Comparison of ENCODE assay signal across 20 cellular contexts in genomic region chr4:70670332-70671014, GRCh38. TPM values are rescaled to one million over a fixed set of nuclear protein-coding genes. Genes with fewer than 3 reads are reported as not detected.
DNase-seq lines count a peak whose midpoint lies in the region; ATAC-seq and TF ChIP-seq lines count a peak whose summit lies in the region.
"Had no signal": no experiment of that assay in that cellular context is flagged by ENCODE, and none has a peak within 500 bp of the region (broad histone marks: within the 10 kb centered on the region; RNA-seq: fewer than 3 reads in every experiment).

No MANE protein-coding gene starts in this region.

- H4K91ac ChIP-seq in mesenchymal stem cell (ENCODE audit: low read length) = no peak overlapping the region

- TF ChIP-seq CTCF in HFFc6 (IDR thresholded peaks at IDR 0.05) = no peak
- TF ChIP-seq CTCF in progenitor cell of endocrine pancreas (IDR thresholded peaks at IDR 0.05; ENCODE audit: unreplicated experiment) = no peak

- no peak overlapping the region for H4K8ac ChIP-seq in mesenchymal stem cell (ENCODE audit: low read length)

- no peak overlapping the region for H3K4ac ChIP-seq in mesenchymal stem cell (ENCODE audit: low read depth in 1 of 2, low read length in 2 of 2)

- no peak overlapping the region for H2BK12ac ChIP-seq in mesenchymal stem cell (ENCODE audit: low read length in 2 of 2)

- H3K79me1 ChIP-seq in mesenchymal stem cell (replicated peaks; ENCODE audit: low read length, poor library complexity, severe bottlenecking) = no peaks in the 10 kb centered on the region

- no peaks in the 10 kb centered on the region for H3K9me3 ChIP-seq in mesenchymal stem cell (ENCODE audit: control insufficient read depth, low read length)
- H3K9me3 ChIP-seq: suprapubic skin had no signal

- no peaks in the 10 kb centered on the region for H3K27me3 ChIP-seq in mesenchymal stem cell (ENCODE audit: control insufficient read depth in 1 of 2, insufficient read depth in 1 of 2, low read length in 2 of 2)
- H3K27me3 ChIP-seq: suprapubic skin had no signal

- H3K18ac ChIP-seq in mesenchymal stem cell (ENCODE audit: low read depth in 1 of 2, low read length in 2 of 2) = no peak overlapping the region

- H3K4me1 Mint-ChIP-seq in HFFc6 (ENCODE audit: low read depth) (peaks cover 46% of the 10 kb centered on the region), progenitor cell of endocrine pancreas (ENCODE audit: low read depth) (peaks cover 1% of the 10 kb centered on the region)
- peaks cover 0 to 26% (median 2%) of the 10 kb centered on the region in 4 donors for H3K4me1 Mint-ChIP-seq in naive thymus-derived CD8-positive, alpha-beta T cell
- H3K4me1 Mint-ChIP-seq: neural crest cell had no signal

- in situ Hi-C loops in Caki2 (cut with HindIII; ENCODE audit: low pct_unique_long_range_greater_than_20kb, low sequenced_read_pairs) = no loop called here

- H3K4me1 ChIP-seq in mesenchymal stem cell (ENCODE audit: control insufficient read depth, insufficient read depth, low read depth, low read length) = no peaks in the 10 kb centered on the region
- H3K4me1 ChIP-seq: suprapubic skin had no signal

- H3K9me3 Mint-ChIP-seq in HFFc6 (no peaks in the 10 kb centered on the region), progenitor cell of endocrine pancreas (ENCODE audit: low read depth) (no peaks in the 10 kb centered on the region)
- H3K9me3 Mint-ChIP-seq in naive thymus-derived CD8-positive, alpha-beta T cell = no peaks in the 10 kb centered on the region
- H3K9me3 Mint-ChIP-seq: activated naive CD4-positive, alpha-beta T cell treated with anti-CD3 and anti-CD28 coated beads, Interleukin-2, amount 50 U/mL, for 72 hours; neural crest cell had no signal

- no peak overlapping the region for H2BK120ac ChIP-seq in mesenchymal stem cell (ENCODE audit: low read depth, low read length)

- peak; percentile 80 for DNase-seq in Caki2 (ENCODE audit: low read depth)
- peak; percentile 71 for DNase-seq in HFFc6
- peak; percentile 10 for DNase-seq in astrocyte of the hippocampus (ENCODE audit: low read depth, low spot score)
- DNase-seq in mesenchymal stem cell = no peak
- DNase-seq in naive thymus-derived CD8-positive, alpha-beta T cell = no peak
- no peak for DNase-seq in progenitor cell of endocrine pancreas (ENCODE audit: low spot score, unreplicated experiment)
- DNase-seq: GOT3; NCI-H1105; NCI-H2227 treated with DMSO at 0.1 percent for 48 hours; right cardiac atrium; SHP77 treated with DMSO at 0.1 percent for 48 hours; stimulated activated CD4-positive, alpha-beta T cell treated with anti-CD3 and anti-CD28 coated beads, Interleukin-2, amount 100 ng/mL, for 24 hours had no signal

- H2BK15ac ChIP-seq in mesenchymal stem cell (ENCODE audit: low read depth, poor library complexity, severe bottlenecking) = no peak overlapping the region

- H2AK5ac ChIP-seq in mesenchymal stem cell (ENCODE audit: low read length, severe bottlenecking) = peak overlapping the region; percentile 77

- POLR2A ChIA-PET in naive thymus-derived CD8-positive, alpha-beta T cell (lab: Charles Lee) = no interaction called here

- WGBS in mesenchymal stem cell = 64% methylated on average over 1 of the region's 5 CpGs

- H3K4me3 Mint-ChIP-seq in HFFc6 (no peak overlapping the region), progenitor cell of endocrine pancreas (ENCODE audit: low read depth) (no peak overlapping the region)
- no peak overlapping the region for H3K4me3 Mint-ChIP-seq in naive thymus-derived CD8-positive, alpha-beta T cell
- H3K4me3 Mint-ChIP-seq: neural crest cell had no signal

- H3K9ac ChIP-seq in mesenchymal stem cell (ENCODE audit: low read length) = no peak overlapping the region

- no peak overlapping the region for H3K14ac ChIP-seq in mesenchymal stem cell (ENCODE audit: low read length in 2 of 2)

- H3K27ac ChIP-seq in mesenchymal stem cell (ENCODE audit: low read length, poor library complexity, severe bottlenecking) = no peak overlapping the region
- H3K27ac ChIP-seq: C4-2B, suprapubic skin had no signal

- no peak overlapping the region for H2BK5ac ChIP-seq in mesenchymal stem cell (ENCODE audit: low read depth, low read length, poor library complexity, severe bottlenecking)

- no peaks in the 10 kb centered on the region for H3K27me3 Mint-ChIP-seq in HFFc6 (ENCODE audit: insufficient read depth)
- H3K27me3 Mint-ChIP-seq in naive thymus-derived CD8-positive, alpha-beta T cell = peaks cover 0 to 2% (median 0%) of the 10 kb centered on the region in 5 donors
- peaks cover 10% of the 10 kb centered on the region for H3K27me3 Mint-ChIP-seq in progenitor cell of endocrine pancreas

- no peaks in the 10 kb centered on the region for H3K36me3 ChIP-seq in mesenchymal stem cell (ENCODE audit: control insufficient read depth in 1 of 2, insufficient read depth in 2 of 2, low read depth in 1 of 2, low read length in 2 of 2)
- H3K36me3 ChIP-seq: suprapubic skin had no signal

- H3K4me2 ChIP-seq in mesenchymal stem cell (ENCODE audit: low read length, poor library complexity, severe bottlenecking) = no peak overlapping the region

- no peak overlapping the region for H2AFZ ChIP-seq in mesenchymal stem cell (ENCODE audit: low read depth, low read length)

- H3K23ac ChIP-seq in mesenchymal stem cell (ENCODE audit: low read length in 2 of 2) = no peak overlapping the region

- H3K36me3 Mint-ChIP-seq in HFFc6 (ENCODE audit: low read depth) = no peaks in the 10 kb centered on the region
- no peaks in the 10 kb centered on the region for H3K36me3 Mint-ChIP-seq in naive thymus-derived CD8-positive, alpha-beta T cell
- H3K36me3 Mint-ChIP-seq in progenitor cell of endocrine pancreas (ENCODE audit: insufficient read depth) = no peaks in the 10 kb centered on the region
- H3K36me3 Mint-ChIP-seq: activated naive CD4-positive, alpha-beta T cell treated with anti-CD3 and anti-CD28 coated beads, Interleukin-2, amount 50 U/mL, for 72 hours had no signal

- no peak for ATAC-seq in GM19324 (IDR thresholded peaks at IDR 0.05; ENCODE audit: low FRiP score, unreplicated experiment)
- ATAC-seq in naive thymus-derived CD8-positive, alpha-beta T cell = no peak
- no peak for ATAC-seq in HG03342 (IDR thresholded peaks at IDR 0.05; ENCODE audit: unreplicated experiment)
- ATAC-seq: activated naive CD4-positive, alpha-beta T cell treated with anti-CD3 and anti-CD28 coated beads, Interleukin-2, amount 50 U/mL, for 72 hours; right cardiac atrium had no signal

- no peak overlapping the region for H3K4me3 ChIP-seq in mesenchymal stem cell (ENCODE audit: insufficient read depth in 1 of 2, low read depth in 1 of 2, low read length in 2 of 2)
- H3K4me3 ChIP-seq: suprapubic skin had no signal

- H3K27ac Mint-ChIP-seq in HFFc6 (peak overlapping the region; percentile 16; the same call in 1 of the 2 replicates), progenitor cell of endocrine pancreas (no peak overlapping the region)
- no peak overlapping the region for H3K27ac Mint-ChIP-seq in naive thymus-derived CD8-positive, alpha-beta T cell
- H3K27ac Mint-ChIP-seq: activated naive CD4-positive, alpha-beta T cell treated with anti-CD3 and anti-CD28 coated beads, Interleukin-2, amount 50 U/mL, for 72 hours had no signal

RNA-seq across cellular contexts. Expression of gene JCHAIN, which starts 4.2 kb away (rescaled TPM):
- not detected in 2 replicates for total RNA-seq in Caki2 (2014; rRNA removed; shearing (Covaris generic); ENCODE audit: low replicate concordance)
- total RNA-seq in HFFc6 (2021; fragmentation: NEBNext Ultra II Directional; extraction: Animal tissue kit (Norgen Biotek cat#: 25700)) = 1 to 10 TPM in 1 of 6 experiments, under 1 TPM in 4, not detected in 1; 0.15 to 1.3 (median 0.46) TPM
- not detected for polyA plus RNA-seq in mesenchymal stem cell (2013, experiment 1 of 2)
- polyA plus RNA-seq in mesenchymal stem cell (2013, experiment 2 of 2) = not detected
- 1 to 10 TPM; 4.7 to 6.9 TPM for total RNA-seq in naive thymus-derived CD8-positive, alpha-beta T cell
- polyA plus RNA-seq in naive thymus-derived CD8-positive, alpha-beta T cell = 1 to 10 TPM in 2 of 3 donors, under 1 TPM in 1; 0.17 to 3.1 (median 2.7) TPM
- total RNA-seq in progenitor cell of endocrine pancreas = not detected in 2 replicates
- total RNA-seq: lung microvascular endothelial cell; neural crest cell; T-helper 2 cell treated with Interferon-gamma antibody and Interleukin-4, amounts not matched to agents 100 ng/mL and 5 ng/mL, for 36 hours had no signal

RNA-seq across cellular contexts. Expression of gene UTP3, which starts 17.9 kb away (rescaled TPM):
- 9.5 and 10.9 TPM in 2 replicates for total RNA-seq in Caki2 (2014; rRNA removed; shearing (Covaris generic); ENCODE audit: low replicate concordance)
- total RNA-seq in HFFc6 (2021; fragmentation: NEBNext Ultra II Directional; extraction: Animal tissue kit (Norgen Biotek cat#: 25700)) = 10 to 100 TPM; 38.8 to 48.0 (median 43.1) TPM
- polyA plus RNA-seq in mesenchymal stem cell (2013, experiment 1 of 2) = 36.2 TPM
- polyA plus RNA-seq in mesenchymal stem cell (2013, experiment 2 of 2) = 37.0 TPM
- total RNA-seq in naive thymus-derived CD8-positive, alpha-beta T cell = 10 to 100 TPM; 44.5 to 44.7 TPM
- 10 to 100 TPM in 2 of 3 donors, 1 to 10 TPM in 1; 9.7 to 20.3 (median 13.9) TPM for polyA plus RNA-seq in naive thymus-derived CD8-positive, alpha-beta T cell
- total RNA-seq in progenitor cell of endocrine pancreas = 25.5 and 27.7 TPM in 2 replicates

RNA-seq across cellular contexts. Expression of gene ENAM, which starts 41.9 kb away (rescaled TPM):
- total RNA-seq in Caki2 (2014; rRNA removed; shearing (Covaris generic); ENCODE audit: low replicate concordance) = not detected in 2 replicates
- total RNA-seq in HFFc6 (2021; fragmentation: NEBNext Ultra II Directional; extraction: Animal tissue kit (Norgen Biotek cat#: 25700)) = under 1 TPM in 5 of 6 experiments, not detected in 1; 0.02 to 0.14 (median 0.10) TPM
- 0.03 TPM for polyA plus RNA-seq in mesenchymal stem cell (2013, experiment 1 of 2)
- not detected for polyA plus RNA-seq in mesenchymal stem cell (2013, experiment 2 of 2)
- total RNA-seq in naive thymus-derived CD8-positive, alpha-beta T cell = not detected
- polyA plus RNA-seq in naive thymus-derived CD8-positive, alpha-beta T cell = not detected
- 0.05 and 0.09 TPM in 2 replicates for total RNA-seq in progenitor cell of endocrine pancreas
- total RNA-seq: activated naive CD4-positive, alpha-beta T cell treated with anti-CD3 and anti-CD28 coated beads, Interleukin-2, amount 50 U/mL, for 72 hours; lung microvascular endothelial cell; neural crest cell; suprapubic skin; T-helper 2 cell treated with Interferon-gamma antibody and Interleukin-4, amounts not matched to agents 100 ng/mL and 5 ng/mL, for 36 hours had no signal

RNA-seq across cellular contexts. Expression of gene RUFY3, which starts 51.3 kb away (rescaled TPM):
- 18.2 and 42.9 TPM in 2 replicates for total RNA-seq in Caki2 (2014; rRNA removed; shearing (Covaris generic); ENCODE audit: low replicate concordance)
- 10 to 100 TPM; 35.7 to 44.8 (median 38.4) TPM for total RNA-seq in HFFc6 (2021; fragmentation: NEBNext Ultra II Directional; extraction: Animal tissue kit (Norgen Biotek cat#: 25700))
- 9.3 TPM for polyA plus RNA-seq in mesenchymal stem cell (2013, experiment 1 of 2)
- polyA plus RNA-seq in mesenchymal stem cell (2013, experiment 2 of 2) = 8.0 TPM
- total RNA-seq in naive thymus-derived CD8-positive, alpha-beta T cell = 10 to 100 TPM; 41.9 to 42.9 TPM
- polyA plus RNA-seq in naive thymus-derived CD8-positive, alpha-beta T cell = 1 to 10 TPM; 8.4 to 9.3 (median 8.6) TPM
- total RNA-seq in progenitor cell of endocrine pancreas = 103 TPM in 2 replicates

Comparison
In these comparisons a context has a peak if more than half of its experiments do, and no peak if none do; other contexts are left out.
1. DNase-seq: peak in Caki2 (single experiment), HFFc6 (single experiment) and astrocyte of the hippocampus (single experiment); none in mesenchymal stem cell (single experiment), naive thymus-derived CD8-positive, alpha-beta T cell (0 of 10) and progenitor cell of endocrine pancreas (single experiment).